ENCODE assay signal across 4 cellular contexts in genomic region chr22:19792383-19792896, GRCh38. TPM values are rescaled to one million over a fixed set of nuclear protein-coding genes. Genes with fewer than 3 reads are reported as not detected.
"Had no signal": no experiment of that assay in that cellular context is flagged by ENCODE, and none has a peak within 500 bp of the region (broad histone marks: within the 10 kb centered on the region; RNA-seq: fewer than 3 reads in every experiment).

No MANE protein-coding gene starts in this region.

RNA-seq across cellular contexts. Expression of gene TBX1, which starts 31.9 kb away (rescaled TPM):
- total RNA-seq: HepG2, HT-29, IMR-90 had no signal
- polyA plus RNA-seq: HepG2, IgD-negative memory B cell had no signal
